Comparison of ENCODE assay signal across 27 cellular contexts in genomic region chr7:158772916-158773315, GRCh38. TPM values are rescaled to one million over a fixed set of nuclear protein-coding genes. Genes with fewer than 3 reads are reported as not detected.
A peak's percentile ranks its signal among the peaks of the same experiment; 100 is the strongest.
DNase-seq lines count a peak whose midpoint lies in the region; ATAC-seq and TF ChIP-seq lines count a peak whose summit lies in the region.
"Had no signal": no experiment of that assay in that cellular context is flagged by ENCODE, and none has a peak within 500 bp of the region (broad histone marks: within the 10 kb centered on the region; RNA-seq: fewer than 3 reads in every experiment).

No MANE protein-coding gene starts in this region.

- no peaks in the 10 kb centered on the region for H3K79me2 ChIP-seq in OCI-LY1 (ENCODE audit: insufficient read depth, low read length)
- no peaks in the 10 kb centered on the region for H3K79me2 ChIP-seq in neural progenitor cell (ENCODE audit: low read depth)

- H3K9me3 ChIP-seq in OCI-LY1 (ENCODE audit: low read length): no peaks in the 10 kb centered on the region
- H3K9me3 ChIP-seq in neural progenitor cell (ENCODE audit: low read depth): no peaks in the 10 kb centered on the region
- H3K9me3 ChIP-seq: body of pancreas, heart right ventricle, tibial nerve had no signal

- H3K27ac ChIP-seq in OCI-LY1 (ENCODE audit: low read depth, low read length, poor library complexity, severe bottlenecking): no peak overlapping the region
- H3K27ac ChIP-seq in neural progenitor cell: no peak overlapping the region
- H3K27ac ChIP-seq: body of pancreas, heart right ventricle, KMS-11, tibial nerve had no signal

- H2AFZ ChIP-seq in OCI-LY1 (ENCODE audit: low read length) (no peak overlapping the region), neural progenitor cell (replicated peaks) (no peak overlapping the region)

- DNase-seq in activated CD4-positive, alpha-beta T cell treated with anti-CD3 and anti-CD28 coated beads, Interleukin-2, amount 10 ng/mL, durations not matched to agents 24 days and 14 days: peak; percentile 52
- no peak for DNase-seq in activated CD4-positive, alpha-beta T cell treated with anti-CD3 and anti-CD28 coated beads, Interleukin-2, amount 10 ng/mL, durations not matched to agents 7 days and 5 days
- no peak for DNase-seq in astrocyte of the spinal cord (ENCODE audit: low read depth, low spot score)
- DNase-seq in neural progenitor cell (ENCODE audit: low spot score): peak; percentile 19
- DNase-seq in foreskin melanocyte: no peak
- DNase-seq: activated B cell treated with CpG ODN at 0.5 μM for 24 hours; activated CD4-positive, alpha-beta memory T cell treated with anti-CD3 and anti-CD28 coated beads for 36 hours; activated effector memory CD4-positive, alpha-beta T cell treated with Interleukin-2 at 50 U/mL for 16 hours; body of pancreas; cerebellar nuclear complex; DMS153; effector memory CD8-positive, alpha-beta T cell; foreskin fibroblast; GOT3; heart right ventricle; NCI-H1436; NCI-H2081 treated with DMSO at 0.1 percent for 48 hours; NCI-H345; NCI-H774; right cardiac atrium; stimulated activated CD4-positive, alpha-beta T cell treated with anti-CD3 and anti-CD28 coated beads, Interleukin-2, amount 100 ng/mL, for 24 hours; T1000 had no signal

- H3K4me3 ChIP-seq in OCI-LY1 (ENCODE audit: low read depth, low read length, poor library complexity, severe bottlenecking) (no peak overlapping the region), astrocyte of the spinal cord (ENCODE audit: low read depth, low read length) (no peak overlapping the region), neural progenitor cell (no peak overlapping the region)
- H3K4me3 ChIP-seq: body of pancreas, heart right ventricle, tibial nerve had no signal

- no peak overlapping the region for H3K27ac Mint-ChIP-seq in activated CD4-positive, alpha-beta T cell treated with anti-CD3 and anti-CD28 coated beads, Interleukin-2, amount 10 ng/mL, durations not matched to agents 24 days and 14 days
- H3K27ac Mint-ChIP-seq in activated CD4-positive, alpha-beta T cell treated with anti-CD3 and anti-CD28 coated beads, Interleukin-2, amount 10 ng/mL, durations not matched to agents 7 days and 5 days: no peak overlapping the region
- H3K27ac Mint-ChIP-seq in neural progenitor cell: no peak overlapping the region
- H3K27ac Mint-ChIP-seq: activated B cell treated with CpG ODN at 0.5 μM for 24 hours; activated CD4-positive, alpha-beta memory T cell treated with anti-CD3 and anti-CD28 coated beads for 36 hours; effector memory CD8-positive, alpha-beta T cell had no signal

- peaks cover 61% of the 10 kb centered on the region for H3K36me3 Mint-ChIP-seq in activated CD4-positive, alpha-beta T cell treated with anti-CD3 and anti-CD28 coated beads, Interleukin-2, amount 10 ng/mL, durations not matched to agents 24 days and 14 days (ENCODE audit: low read depth)
- peaks cover 62% of the 10 kb centered on the region for H3K36me3 Mint-ChIP-seq in activated CD4-positive, alpha-beta T cell treated with anti-CD3 and anti-CD28 coated beads, Interleukin-2, amount 10 ng/mL, durations not matched to agents 7 days and 5 days (ENCODE audit: low read depth)
- peaks cover 13% of the 10 kb centered on the region for H3K36me3 Mint-ChIP-seq in neural progenitor cell

- H3K9me2 ChIP-seq in OCI-LY1 (ENCODE audit: low read depth, low read length): no peaks in the 10 kb centered on the region

- H3K9me3 Mint-ChIP-seq in activated CD4-positive, alpha-beta T cell treated with anti-CD3 and anti-CD28 coated beads, Interleukin-2, amount 10 ng/mL, durations not matched to agents 24 days and 14 days: no peaks in the 10 kb centered on the region
- H3K9me3 Mint-ChIP-seq in activated CD4-positive, alpha-beta T cell treated with anti-CD3 and anti-CD28 coated beads, Interleukin-2, amount 10 ng/mL, durations not matched to agents 7 days and 5 days: peaks cover 8% of the 10 kb centered on the region
- H3K9me3 Mint-ChIP-seq in neural progenitor cell: no peaks in the 10 kb centered on the region
- H3K9me3 Mint-ChIP-seq: activated B cell treated with CpG ODN at 0.5 μM for 24 hours; activated CD4-positive, alpha-beta memory T cell treated with anti-CD3 and anti-CD28 coated beads for 36 hours; effector memory CD8-positive, alpha-beta T cell had no signal

- H3K9ac ChIP-seq in OCI-LY1 (ENCODE audit: low read length) (no peak overlapping the region), neural progenitor cell (no peak overlapping the region)
- H3K9ac ChIP-seq: KMS-11 had no signal

- CTCF ChIA-PET in activated CD4-positive, alpha-beta T cell treated with anti-CD3 and anti-CD28 coated beads, Interleukin-2, amount 10 ng/mL, durations not matched to agents 7 days and 5 days (lab: Charles Lee): no interaction called here

- H4K20me1 ChIP-seq in OCI-LY1 (ENCODE audit: insufficient read depth, low read length) (no peaks in the 10 kb centered on the region), neural progenitor cell (ENCODE audit: low read depth) (no peaks in the 10 kb centered on the region)

- no peaks in the 10 kb centered on the region for H3F3A ChIP-seq in OCI-LY1 (ENCODE audit: insufficient read depth, low read length)
- no peaks in the 10 kb centered on the region for H3F3A ChIP-seq in neural progenitor cell (ENCODE audit: low read depth)

- intact Hi-C loops in activated CD4-positive, alpha-beta T cell treated with anti-CD3 and anti-CD28 coated beads, Interleukin-2, amount 10 ng/mL, durations not matched to agents 24 days and 14 days (cut with micrococcal nuclease): loop anchor here (10.0 kb wide), 2 partner anchors 68 to 202 kb away; partner anchors contain the start of gene NCAPG2

- in situ Hi-C loops in astrocyte of the spinal cord (cut with HindIII; ENCODE audit: low sequenced_read_pairs): no loop called here

- POLR2A ChIA-PET in activated CD4-positive, alpha-beta T cell treated with anti-CD3 and anti-CD28 coated beads, Interleukin-2, amount 10 ng/mL, durations not matched to agents 7 days and 5 days (lab: Charles Lee): no interaction called here

- no peak overlapping the region for H3K4me2 ChIP-seq in OCI-LY1 (ENCODE audit: low read length)
- no peak overlapping the region for H3K4me2 ChIP-seq in neural progenitor cell
- H3K4me2 ChIP-seq: KMS-11 had no signal

- H3K27me3 ChIP-seq in OCI-LY1 (ENCODE audit: insufficient read depth, low read length) (no peaks in the 10 kb centered on the region), neural progenitor cell (no peaks in the 10 kb centered on the region)
- H3K27me3 ChIP-seq: body of pancreas, heart right ventricle, tibial nerve had no signal

- no peak for ATAC-seq in HG02571 (IDR thresholded peaks at IDR 0.05; ENCODE audit: unreplicated experiment)
- no peak for ATAC-seq in HG02798 (IDR thresholded peaks at IDR 0.05; ENCODE audit: poor library complexity, unreplicated experiment)
- ATAC-seq: body of pancreas; effector memory CD8-positive, alpha-beta T cell; heart right ventricle; right cardiac atrium had no signal

- H3K36me3 ChIP-seq in OCI-LY1 (ENCODE audit: insufficient read depth, low read length) (peaks cover 11% of the 10 kb centered on the region; the same call in 1 of the 2 replicates), neural progenitor cell (peaks cover 4% of the 10 kb centered on the region)

- no peaks in the 10 kb centered on the region for H3K27me3 Mint-ChIP-seq in activated CD4-positive, alpha-beta T cell treated with anti-CD3 and anti-CD28 coated beads, Interleukin-2, amount 10 ng/mL, durations not matched to agents 24 days and 14 days
- H3K27me3 Mint-ChIP-seq in activated CD4-positive, alpha-beta T cell treated with anti-CD3 and anti-CD28 coated beads, Interleukin-2, amount 10 ng/mL, durations not matched to agents 7 days and 5 days: no peaks in the 10 kb centered on the region
- H3K27me3 Mint-ChIP-seq in neural progenitor cell (ENCODE audit: insufficient read depth, low read depth): peaks cover 2% of the 10 kb centered on the region
- H3K27me3 Mint-ChIP-seq: activated B cell treated with CpG ODN at 0.5 μM for 24 hours; activated CD4-positive, alpha-beta memory T cell treated with anti-CD3 and anti-CD28 coated beads for 36 hours; effector memory CD8-positive, alpha-beta T cell had no signal

- H3K4me1 ChIP-seq in OCI-LY1 (ENCODE audit: insufficient read depth, low read length, severe bottlenecking): no peaks in the 10 kb centered on the region
- H3K4me1 ChIP-seq in neural progenitor cell: no peaks in the 10 kb centered on the region
- H3K4me1 ChIP-seq: body of pancreas, tibial nerve had no signal

- H3K4me3 Mint-ChIP-seq in activated CD4-positive, alpha-beta T cell treated with anti-CD3 and anti-CD28 coated beads, Interleukin-2, amount 10 ng/mL, durations not matched to agents 24 days and 14 days: no peak overlapping the region
- no peak overlapping the region for H3K4me3 Mint-ChIP-seq in activated CD4-positive, alpha-beta T cell treated with anti-CD3 and anti-CD28 coated beads, Interleukin-2, amount 10 ng/mL, durations not matched to agents 7 days and 5 days
- no peak overlapping the region for H3K4me3 Mint-ChIP-seq in neural progenitor cell
- H3K4me3 Mint-ChIP-seq: activated B cell treated with CpG ODN at 0.5 μM for 24 hours; activated CD4-positive, alpha-beta memory T cell treated with anti-CD3 and anti-CD28 coated beads for 36 hours; effector memory CD8-positive, alpha-beta T cell had no signal

- TF ChIP-seq CTCF in OCI-LY1 (IDR thresholded peaks at IDR 0.05; ENCODE audit: low read length) (0 out of 2 replicates have a peak, but pooled peaks have one; percentile 11), astrocyte of the spinal cord (IDR thresholded peaks at IDR 0.05; ENCODE audit: low read depth, low read length) (peak; percentile 4), neural progenitor cell (IDR thresholded peaks at IDR 0.05) (peak; percentile 33)

- peaks cover 32% of the 10 kb centered on the region for H3K4me1 Mint-ChIP-seq in activated CD4-positive, alpha-beta T cell treated with anti-CD3 and anti-CD28 coated beads, Interleukin-2, amount 10 ng/mL, durations not matched to agents 24 days and 14 days
- peaks cover 34% of the 10 kb centered on the region for H3K4me1 Mint-ChIP-seq in activated CD4-positive, alpha-beta T cell treated with anti-CD3 and anti-CD28 coated beads, Interleukin-2, amount 10 ng/mL, durations not matched to agents 7 days and 5 days
- peaks cover 2% of the 10 kb centered on the region for H3K4me1 Mint-ChIP-seq in neural progenitor cell
- H3K4me1 Mint-ChIP-seq: activated B cell treated with CpG ODN at 0.5 μM for 24 hours had no signal

RNA-seq across cellular contexts. Expression of gene ESYT2, which starts 56.4 kb away (rescaled TPM):
- total RNA-seq in activated CD4-positive, alpha-beta T cell treated with anti-CD3 and anti-CD28 coated beads, Interleukin-2, amount 10 ng/mL, durations not matched to agents 24 days and 14 days: 60.3 and 61.3 TPM in 2 replicates
- total RNA-seq in activated CD4-positive, alpha-beta T cell treated with anti-CD3 and anti-CD28 coated beads, Interleukin-2, amount 10 ng/mL, durations not matched to agents 7 days and 5 days: 100 to 1,000 TPM; 116 to 124 TPM
- total RNA-seq in neural progenitor cell (ENCODE audit: low replicate concordance): 33.4 and 39.3 TPM in 2 replicates

Comparison
In these comparisons a context has a peak if more than half of its experiments do, and no peak if none do; other contexts are left out.
1. DNase-seq: peak in activated CD4-positive, alpha-beta T cell treated with anti-CD3 and anti-CD28 coated beads, Interleukin-2, amount 10 ng/mL, durations not matched to agents 24 days and 14 days (single experiment) and neural progenitor cell (single experiment); none in activated CD4-positive, alpha-beta T cell treated with anti-CD3 and anti-CD28 coated beads, Interleukin-2, amount 10 ng/mL, durations not matched to agents 7 days and 5 days (single experiment), astrocyte of the spinal cord (single experiment) and foreskin melanocyte (single experiment).
2. Peak in every context shown above with its lines, with median percentiles within 50 percentile points of each other: CTCF ChIP-seq.